Comparison of ENCODE assay signal across 1 cellular context in the genomic region with DNA sequence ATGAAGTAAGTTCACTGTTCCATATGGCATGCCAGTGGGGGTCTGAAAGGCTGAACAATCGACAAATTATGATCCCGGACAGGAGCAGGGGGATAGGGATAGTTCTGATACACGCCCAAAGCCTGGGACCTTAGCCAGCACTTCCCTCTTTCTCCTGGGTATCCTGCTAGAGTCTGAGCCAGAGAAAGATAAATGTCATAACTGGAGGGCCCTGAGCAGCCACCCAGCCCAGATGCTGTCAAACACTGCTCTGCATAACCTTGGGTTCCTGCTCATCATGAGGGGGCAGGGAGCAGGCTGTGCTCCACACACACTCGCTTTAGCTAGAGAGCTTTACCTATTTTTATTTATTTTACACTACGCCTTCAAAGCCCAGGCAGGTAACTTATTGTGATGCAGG.
TF ChIP-seq lines count a peak whose summit lies in the region.

No MANE protein-coding gene starts in this region.

TF ChIP-seq in liver, 16 proteins besides CTCF, POLR2A, EP300 and RAD21 (continued from another document):
- TF ChIP-seq GABPA (IDR thresholded peaks at IDR 0.05 in 1 of 2, conservative IDR thresholded peaks at IDR 0.05 in 1 of 2) (no peak), HNF4A (conservative IDR thresholded peaks at IDR 0.05) (no peak), TAF1 (conservative IDR thresholded peaks at IDR 0.05) (no peak), JUND (IDR thresholded peaks at IDR 0.05) (no peak), NR2F2 (IDR thresholded peaks at IDR 0.05) (no peak), ATF3 (IDR thresholded peaks at IDR 0.05) (no peak), YY1 (IDR thresholded peaks at IDR 0.05) (no peak), HNF4G (IDR thresholded peaks at IDR 0.05) (no peak), EGR1 (IDR thresholded peaks at IDR 0.05; ENCODE audit: low read depth in 2 of 2) (no peak), RXRA (IDR thresholded peaks at IDR 0.05) (no peak)
- TF ChIP-seq, protein P1, sequence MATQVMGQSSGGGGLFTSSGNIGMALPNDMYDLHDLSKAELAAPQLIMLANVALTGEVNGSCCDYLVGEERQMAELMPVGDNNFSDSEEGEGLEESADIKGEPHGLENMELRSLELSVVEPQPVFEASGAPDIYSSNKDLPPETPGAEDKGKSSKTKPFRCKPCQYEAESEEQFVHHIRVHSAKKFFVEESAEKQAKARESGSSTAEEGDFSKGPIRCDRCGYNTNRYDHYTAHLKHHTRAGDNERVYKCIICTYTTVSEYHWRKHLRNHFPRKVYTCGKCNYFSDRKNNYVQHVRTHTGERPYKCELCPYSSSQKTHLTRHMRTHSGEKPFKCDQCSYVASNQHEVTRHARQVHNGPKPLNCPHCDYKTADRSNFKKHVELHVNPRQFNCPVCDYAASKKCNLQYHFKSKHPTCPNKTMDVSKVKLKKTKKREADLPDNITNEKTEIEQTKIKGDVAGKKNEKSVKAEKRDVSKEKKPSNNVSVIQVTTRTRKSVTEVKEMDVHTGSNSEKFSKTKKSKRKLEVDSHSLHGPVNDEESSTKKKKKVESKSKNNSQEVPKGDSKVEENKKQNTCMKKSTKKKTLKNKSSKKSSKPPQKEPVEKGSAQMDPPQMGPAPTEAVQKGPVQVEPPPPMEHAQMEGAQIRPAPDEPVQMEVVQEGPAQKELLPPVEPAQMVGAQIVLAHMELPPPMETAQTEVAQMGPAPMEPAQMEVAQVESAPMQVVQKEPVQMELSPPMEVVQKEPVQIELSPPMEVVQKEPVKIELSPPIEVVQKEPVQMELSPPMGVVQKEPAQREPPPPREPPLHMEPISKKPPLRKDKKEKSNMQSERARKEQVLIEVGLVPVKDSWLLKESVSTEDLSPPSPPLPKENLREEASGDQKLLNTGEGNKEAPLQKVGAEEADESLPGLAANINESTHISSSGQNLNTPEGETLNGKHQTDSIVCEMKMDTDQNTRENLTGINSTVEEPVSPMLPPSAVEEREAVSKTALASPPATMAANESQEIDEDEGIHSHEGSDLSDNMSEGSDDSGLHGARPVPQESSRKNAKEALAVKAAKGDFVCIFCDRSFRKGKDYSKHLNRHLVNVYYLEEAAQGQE (IDR thresholded peaks at IDR 0.05): no peak
- TF ChIP-seq, protein P2, sequence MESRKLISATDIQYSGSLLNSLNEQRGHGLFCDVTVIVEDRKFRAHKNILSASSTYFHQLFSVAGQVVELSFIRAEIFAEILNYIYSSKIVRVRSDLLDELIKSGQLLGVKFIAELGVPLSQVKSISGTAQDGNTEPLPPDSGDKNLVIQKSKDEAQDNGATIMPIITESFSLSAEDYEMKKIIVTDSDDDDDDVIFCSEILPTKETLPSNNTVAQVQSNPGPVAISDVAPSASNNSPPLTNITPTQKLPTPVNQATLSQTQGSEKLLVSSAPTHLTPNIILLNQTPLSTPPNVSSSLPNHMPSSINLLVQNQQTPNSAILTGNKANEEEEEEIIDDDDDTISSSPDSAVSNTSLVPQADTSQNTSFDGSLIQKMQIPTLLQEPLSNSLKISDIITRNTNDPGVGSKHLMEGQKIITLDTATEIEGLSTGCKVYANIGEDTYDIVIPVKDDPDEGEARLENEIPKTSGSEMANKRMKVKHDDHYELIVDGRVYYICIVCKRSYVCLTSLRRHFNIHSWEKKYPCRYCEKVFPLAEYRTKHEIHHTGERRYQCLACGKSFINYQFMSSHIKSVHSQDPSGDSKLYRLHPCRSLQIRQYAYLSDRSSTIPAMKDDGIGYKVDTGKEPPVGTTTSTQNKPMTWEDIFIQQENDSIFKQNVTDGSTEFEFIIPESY (IDR thresholded peaks at IDR 0.05): no peak
- TF ChIP-seq, protein P3, sequence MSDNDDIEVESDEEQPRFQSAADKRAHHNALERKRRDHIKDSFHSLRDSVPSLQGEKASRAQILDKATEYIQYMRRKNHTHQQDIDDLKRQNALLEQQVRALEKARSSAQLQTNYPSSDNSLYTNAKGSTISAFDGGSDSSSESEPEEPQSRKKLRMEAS (IDR thresholded peaks at IDR 0.05): no peak
